In the genomic region with DNA sequence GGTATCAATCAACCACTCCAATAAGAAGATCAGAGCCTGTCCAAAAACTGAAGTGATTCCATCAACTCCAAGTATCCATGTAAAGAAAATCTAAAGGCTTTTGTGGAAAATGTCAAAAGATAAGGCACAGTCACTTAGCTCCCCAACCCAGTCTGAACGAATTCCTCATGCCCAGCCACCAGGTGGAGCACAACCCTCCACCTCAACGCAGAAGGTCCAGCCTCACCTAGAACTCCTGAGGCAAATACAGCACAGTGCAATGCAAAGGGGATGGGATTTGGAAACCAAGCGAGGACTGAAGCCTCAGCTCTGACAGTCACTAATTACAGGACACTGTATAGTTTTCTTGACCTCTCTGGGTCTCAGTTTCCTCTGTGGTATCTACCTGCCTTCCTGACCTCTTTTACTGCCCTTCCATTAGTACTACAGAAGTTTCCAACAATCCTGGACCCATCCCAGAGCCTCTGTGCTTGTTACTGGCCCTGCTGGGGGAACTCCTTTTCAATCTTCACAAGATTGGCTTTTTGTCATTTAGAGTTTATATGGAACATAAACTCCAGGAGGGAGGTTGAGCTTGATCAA, we compare ENCODE assay signal across 9 cellular contexts. TPM values are rescaled to one million over a fixed set of nuclear protein-coding genes. Genes with fewer than 3 reads are reported as not detected.
A peak's percentile ranks its signal among the peaks of the same experiment; 100 is the strongest.
DNase-seq lines count a peak whose midpoint lies in the region; ATAC-seq, FAIRE-seq and TF ChIP-seq lines count a peak whose summit lies in the region.
"Had no signal": no experiment of that assay in that cellular context is flagged by ENCODE, and none has a peak within 500 bp of the region (broad histone marks: within the 10 kb centered on the region; RNA-seq: fewer than 3 reads in every experiment).

No MANE protein-coding gene starts in this region.

- H3K4me3 ChIP-seq in pancreas: no peak overlapping the region

- peaks cover 25% of the 10 kb centered on the region for H3K4me1 Mint-ChIP-seq in activated B cell treated with CpG ODN at 0.5 μM for 24 hours

- no peak for ATAC-seq in activated B cell treated with CpG ODN at 0.5 μM for 24 hours (ENCODE audit: low read depth)
- peak in 3 of 4 donors; percentile 43 to 47 (median 43) for ATAC-seq in pancreas
- ATAC-seq in HG02870 (IDR thresholded peaks at IDR 0.05; ENCODE audit: unreplicated experiment): no peak

- H3K4me1 ChIP-seq in pancreas: peaks cover 0 to 12% (median 3%) of the 10 kb centered on the region in 3 donors

- no peaks in the 10 kb centered on the region for H3K9me3 Mint-ChIP-seq in activated B cell treated with CpG ODN at 0.5 μM for 24 hours

- no peak overlapping the region for H3K27ac ChIP-seq in pancreas

- peaks cover 48% of the 10 kb centered on the region for H3K36me3 Mint-ChIP-seq in activated B cell treated with CpG ODN at 0.5 μM for 24 hours (ENCODE audit: low read depth)

- CTCF ChIA-PET in activated B cell treated with CpG ODN at 0.5 μM for 24 hours (lab: Charles Lee): interaction anchor here (0.6 to 5.3 kb wide), 20 partner anchors 8 to 233 kb away, joined by 3 to 35 read pairs (median 3); a partner anchor contains a TSS

- WGBS in pancreas, 2 donors: 19 to 21% methylated on average over 3 of the region's 3 CpGs

- no peak overlapping the region for H3K27ac Mint-ChIP-seq in activated B cell treated with CpG ODN at 0.5 μM for 24 hours

- no peaks in the 10 kb centered on the region for H3K27me3 ChIP-seq in pancreas

- TF ChIP-seq CTCF in activated B cell treated with CpG ODN at 0.5 μM for 24 hours (IDR thresholded peaks at IDR 0.05): peak; percentile 23
- TF ChIP-seq CTCF in pancreas (IDR thresholded peaks at IDR 0.05): peak in 3 of 4 donors; percentile 24 to 51 (median 38)

- H3K27me3 Mint-ChIP-seq in activated B cell treated with CpG ODN at 0.5 μM for 24 hours: no peaks in the 10 kb centered on the region

- H3K4me3 Mint-ChIP-seq in activated B cell treated with CpG ODN at 0.5 μM for 24 hours: peak overlapping the region; percentile 92

- POLR2A ChIA-PET in activated B cell treated with CpG ODN at 0.5 μM for 24 hours (lab: Charles Lee): interaction anchor here (0.6 to 1.2 kb wide), 5 partner anchors 103 to 231 kb away, joined by 3 to 12 read pairs (median 3); no protein-coding TSS in a partner anchor

- intact Hi-C loops in activated B cell treated with CpG ODN at 0.5 μM for 24 hours (cut with micrococcal nuclease): loop anchor here (1.0 to 2.0 kb wide), 2 partner anchors 63 to 230 kb away; no protein-coding TSS in a partner anchor
- intact Hi-C loops in pancreas (cut with DNase I): no loop called here

- H3K9me3 ChIP-seq in pancreas: no peaks in the 10 kb centered on the region

- DNase-seq in DMS53 (lab: John Stamatoyannopoulos, UW) (peak; percentile 72), DMS53 treated with DMSO at 0.1 percent for 48 hours (lab: John Stamatoyannopoulos, UW; ENCODE audit: unreplicated experiment) (no peak), M059J (ENCODE audit: low read depth) (peak; percentile 40), activated B cell treated with CpG ODN at 0.5 μM for 24 hours (no peak), ecto neural progenitor cell (ENCODE audit: low spot score) (peak; percentile 60), pancreas (peak in 1 of 6 donors; percentile 59), epidermal melanocyte (ENCODE audit: insufficient read length, low spot score) (no peak)

- H3K36me3 ChIP-seq in pancreas: peaks cover 0 to 12% (median 4%) of the 10 kb centered on the region in 3 donors

- no peak for FAIRE-seq in pancreas (lab: Jason Lieb, UNC)
- FAIRE-seq: endometrium had no signal

RNA-seq across cellular contexts. Expression of a gene that starts 2.0 kb away (rescaled TPM):
- 13.4 and 24.8 TPM in 2 replicates for total RNA-seq in M059J (2014; rRNA removed; shearing (Covaris generic))
- total RNA-seq in activated B cell treated with CpG ODN at 0.5 μM for 24 hours (49.5 TPM in 2 replicates), pancreas (10 to 100 TPM; 13.7 to 26.0 (median 13.8) TPM)
- 10 to 100 TPM; 27.1 to 34.2 TPM for polyA plus RNA-seq in pancreas

RNA-seq across cellular contexts. Expression of a gene that starts 43.0 kb away (rescaled TPM):
- 38.2 and 38.7 TPM in 2 replicates for total RNA-seq in M059J (2014; rRNA removed; shearing (Covaris generic))
- 42.9 and 45.3 TPM in 2 replicates for total RNA-seq in activated B cell treated with CpG ODN at 0.5 μM for 24 hours
- total RNA-seq in pancreas: 1 to 10 TPM; 4.4 to 9.7 (median 6.7) TPM
- 10 to 100 TPM; 19.3 to 29.0 TPM for polyA plus RNA-seq in pancreas

RNA-seq across cellular contexts. Expression of a gene that starts 48.8 kb away (rescaled TPM):
- total RNA-seq in M059J (2014; rRNA removed; shearing (Covaris generic)): 1.7 and 1.8 TPM in 2 replicates
- total RNA-seq in activated B cell treated with CpG ODN at 0.5 μM for 24 hours: 4.3 and 6.1 TPM in 2 replicates
- total RNA-seq in pancreas: 10 to 100 TPM in 1 of 6 donors, 1 to 10 TPM in 5; 4.2 to 11.9 (median 5.0) TPM
- polyA plus RNA-seq in pancreas: 10 to 100 TPM; 17.1 to 23.0 TPM

Comparison
In these comparisons a context has a peak if more than half of its experiments do, and no peak if none do; other contexts are left out.
1. DNase-seq: peak in DMS53 (single experiment), M059J (single experiment) and ecto neural progenitor cell (single experiment); none in DMS53 treated with DMSO at 0.1 percent for 48 hours (single experiment), activated B cell treated with CpG ODN at 0.5 μM for 24 hours (single experiment) and epidermal melanocyte (single experiment).
2. ATAC-seq: peak in pancreas (3 of 4); none in activated B cell treated with CpG ODN at 0.5 μM for 24 hours (single experiment) and HG02870 (single experiment).